Comparison of ENCODE assay signal across 8 cellular contexts in the genomic region with DNA sequence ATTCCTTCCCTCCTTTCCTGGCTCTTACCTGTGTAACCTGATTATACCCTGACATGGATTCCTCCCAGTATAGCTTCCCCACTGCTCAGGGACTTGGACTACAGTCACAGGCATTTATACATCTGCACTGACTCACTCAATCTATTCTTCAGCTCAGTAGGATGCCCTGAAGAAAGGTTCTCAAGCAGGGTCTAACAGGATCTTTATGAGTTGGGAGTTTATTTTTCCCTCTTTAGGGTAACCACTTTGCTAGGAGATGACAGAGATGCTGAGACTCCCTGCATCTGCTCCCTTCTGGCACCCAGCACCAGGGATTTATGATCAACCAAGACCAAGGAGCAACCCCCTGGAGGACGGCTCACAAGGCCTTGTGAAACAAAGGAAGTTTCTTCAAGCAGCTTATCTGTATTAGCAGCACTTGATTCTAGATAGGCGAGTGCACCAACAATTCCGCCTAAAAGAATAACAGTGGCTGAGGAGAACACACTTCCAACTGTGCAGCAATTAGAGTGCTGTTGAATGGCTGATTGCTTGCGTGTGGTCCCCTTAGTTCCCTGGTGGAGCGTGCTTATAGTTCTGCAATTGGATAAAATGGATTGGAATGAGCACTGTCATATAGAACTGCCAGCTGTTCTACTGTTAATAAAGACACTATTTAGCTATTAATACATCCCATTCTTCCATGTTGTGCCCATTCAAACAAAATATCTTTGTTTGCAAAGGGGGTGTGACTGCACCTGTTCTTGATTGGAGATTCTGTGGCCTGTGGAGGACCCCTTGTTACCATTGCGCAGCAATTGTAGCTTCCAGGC.
A peak's percentile ranks its signal among the peaks of the same experiment; 100 is the strongest.
DNase-seq lines count a peak whose midpoint lies in the region; ATAC-seq and TF ChIP-seq lines count a peak whose summit lies in the region.

No MANE protein-coding gene starts in this region.

- H3K4me3 Mint-ChIP-seq in mesothelial cell of epicardium, result no peak overlapping the region

- H3K27me3 Mint-ChIP-seq in mesothelial cell of epicardium (ENCODE audit: low read depth), result no peaks in the 10 kb centered on the region

- no peak for ATAC-seq in HG02870 (IDR thresholded peaks at IDR 0.05; ENCODE audit: unreplicated experiment)

- H3K27ac Mint-ChIP-seq in mesothelial cell of epicardium, result no peak overlapping the region

- peaks cover 3% of the 10 kb centered on the region for H3K36me3 Mint-ChIP-seq in mesothelial cell of epicardium

- no peak for TF ChIP-seq CTCF in mesothelial cell of epicardium (IDR thresholded peaks at IDR 0.05; ENCODE audit: unreplicated experiment)

- TF ChIP-seq EP300 in Ishikawa (IDR thresholded peaks at IDR 0.05; ENCODE audit: borderline replicate concordance), result peak; percentile 86; the same call in 1 of the 2 replicates

- DNase-seq in NCI-H774 (lab: John Stamatoyannopoulos, UW), result peak; percentile 41
- peak; percentile 90 for DNase-seq in globus pallidus (ENCODE audit: low spot score)
- DNase-seq in putamen (ENCODE audit: low spot score), result peak; percentile 87
- no peak for DNase-seq in mesothelial cell of epicardium (ENCODE audit: low spot score in 2 of 2, unreplicated experiment in 2 of 2)
- DNase-seq in activated CD8-positive, alpha-beta memory T cell treated with anti-CD3 and anti-CD28 coated beads, Interleukin-2, amount 50 U/mL, for 4 hours, result no peak
- DNase-seq in NOMO-1 treated with DMSO at 0.1 percent for 48 hours (lab: John Stamatoyannopoulos, UW; ENCODE audit: unreplicated experiment), result no peak

- peaks cover 6% of the 10 kb centered on the region for H3K4me1 Mint-ChIP-seq in mesothelial cell of epicardium

- no peak; the same call in 1 of the 2 replicates for TF ChIP-seq RAD21 in Ishikawa (IDR thresholded peaks at IDR 0.05; ENCODE audit: low read depth)

- peaks cover 5% of the 10 kb centered on the region for H3K9me3 Mint-ChIP-seq in mesothelial cell of epicardium

TF ChIP-seq in Ishikawa, 13 proteins besides CTCF, POLR2A, EP300 and RAD21:
- TF ChIP-seq TCF12 (IDR thresholded peaks at IDR 0.05; ENCODE audit: low read depth) (peak; percentile 86), EGR1 (IDR thresholded peaks at IDR 0.05) (no peak), YY1 (IDR thresholded peaks at IDR 0.05; ENCODE audit: low read depth) (0 out of 2 replicates have a peak, but pooled peaks have one; percentile 37), FOXM1 (IDR thresholded peaks at IDR 0.05; ENCODE audit: borderline replicate concordance, low read depth) (peak; percentile 73), CEBPB (IDR thresholded peaks at IDR 0.05) (peak; percentile 5; the same call in 1 of the 2 replicates), CREB1 (IDR thresholded peaks at IDR 0.05; ENCODE audit: low read depth) (no peak), NFIC (IDR thresholded peaks at IDR 0.05) (peak; percentile 81), TEAD4 (IDR thresholded peaks at IDR 0.05) (peak; percentile 79)
- TF ChIP-seq, protein P1, sequence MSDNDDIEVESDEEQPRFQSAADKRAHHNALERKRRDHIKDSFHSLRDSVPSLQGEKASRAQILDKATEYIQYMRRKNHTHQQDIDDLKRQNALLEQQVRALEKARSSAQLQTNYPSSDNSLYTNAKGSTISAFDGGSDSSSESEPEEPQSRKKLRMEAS (IDR thresholded peaks at IDR 0.05), result peak; percentile 35; the same call in 1 of the 2 replicates

Comparison
In these comparisons a context has a peak if more than half of its experiments do, and no peak if none do; other contexts are left out.
1. DNase-seq: peak in NCI-H774 (single experiment), globus pallidus (single experiment) and putamen (single experiment); none in mesothelial cell of epicardium (0 of 2), activated CD8-positive, alpha-beta memory T cell treated with anti-CD3 and anti-CD28 coated beads, Interleukin-2, amount 50 U/mL, for 4 hours (single experiment) and NOMO-1 treated with DMSO at 0.1 percent for 48 hours (single experiment).